20 cellular contexts compared by ENCODE assay signal in the genomic region with DNA sequence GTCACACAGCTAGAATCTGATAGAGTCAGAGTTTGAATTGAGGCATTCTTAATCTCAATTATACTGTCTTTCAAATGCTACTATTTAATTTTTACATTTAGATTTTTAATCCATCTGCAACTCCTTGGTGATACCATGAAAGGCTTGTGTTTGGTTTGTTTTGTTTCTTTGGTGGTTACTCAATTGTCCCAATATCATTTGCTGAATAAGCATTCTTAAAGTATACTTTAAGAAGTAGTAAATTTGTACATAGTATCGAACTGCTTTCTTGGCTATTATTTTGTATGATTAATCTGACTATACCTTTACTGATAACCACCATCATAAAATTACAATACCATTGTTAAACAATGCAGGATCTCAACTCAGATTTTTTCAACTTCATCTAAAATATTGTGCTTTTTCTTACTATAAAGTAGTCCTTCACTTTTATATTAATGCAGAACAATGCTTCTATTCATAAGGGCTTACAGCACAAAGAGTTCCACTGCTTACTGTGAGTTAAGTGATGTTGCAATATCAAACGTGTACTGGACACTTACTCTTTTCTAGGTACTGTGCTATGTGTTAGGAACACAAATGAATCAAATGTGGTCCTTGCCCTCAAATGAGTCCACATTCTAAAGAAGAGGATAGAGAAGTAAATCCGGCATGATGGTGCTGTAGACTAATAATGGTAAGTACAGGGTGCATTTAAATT.
DNase-seq lines count a peak whose midpoint lies in the region; ATAC-seq, FAIRE-seq and TF ChIP-seq lines count a peak whose summit lies in the region.
"Had no signal": no experiment of that assay in that cellular context is flagged by ENCODE, and none has a peak within 500 bp of the region (broad histone marks: within the 10 kb centered on the region; RNA-seq: fewer than 3 reads in every experiment).

No MANE protein-coding gene starts in this region.

- WGBS in HepG2 (ENCODE audit: low lambda C conversion rate), result 33% methylated on average over 3 of the region's 3 CpGs
- WGBS in right lobe of liver (ENCODE audit: insufficient coverage, low coverage, low lambda C conversion rate, missing lambda C conversion rate), result 43% methylated on average over 3 of the region's 3 CpGs
- 0% methylated on average over 3 of the region's 3 CpGs for WGBS in K562 (ENCODE audit: insufficient coverage, low coverage, missing lambda C conversion rate)
- WGBS in hepatocyte (ENCODE audit: low lambda C conversion rate, missing lambda C conversion rate), result 66% methylated on average over 3 of the region's 3 CpGs
- 57 to 81% (median 69%) methylated on average over 3 of the region's 3 CpGs for WGBS in spleen, 5 donors

- TF ChIP-seq CTCF in HepG2 (CRISPR knock-in tag; IDR thresholded peaks at IDR 0.05), result no peak
- TF ChIP-seq CTCF in right lobe of liver (IDR thresholded peaks at IDR 0.05), result no peak
- TF ChIP-seq CTCF in K562 (IDR thresholded peaks at IDR 0.05 in 2 of 3, conservative IDR thresholded peaks at IDR 0.05 in 1 of 3; ENCODE audit: insufficient read depth in 2 of 3, low read depth in 1 of 3, low read length in 3 of 3), result no peak
- no peak for TF ChIP-seq CTCF in hepatocyte (IDR thresholded peaks at IDR 0.05; ENCODE audit: poor library complexity)
- TF ChIP-seq CTCF in spleen (IDR thresholded peaks at IDR 0.05 in 8 of 11, conservative IDR thresholded peaks at IDR 0.05 in 3 of 11), result no peak

- H3K9me3 ChIP-seq in HepG2 (ENCODE audit: low read length) (no peaks in the 10 kb centered on the region), right lobe of liver (no peaks in the 10 kb centered on the region), K562 (replicated peaks; ENCODE audit: control insufficient read depth, insufficient read depth, low read depth, low read length) (no peaks in the 10 kb centered on the region), hepatocyte (ENCODE audit: low read depth) (no peaks in the 10 kb centered on the region), spleen (no peaks in the 10 kb centered on the region)
- H3K9me3 ChIP-seq: BLaER1 treated with 17β-estradiol and CSF1 and Interleukin-3, amounts not matched to agents 10 nM and 100 nM had no signal

- POLR2A ChIA-PET in HepG2 (lab: Yijun Ruan, JAX), result no interaction called here
- POLR2A ChIA-PET in K562 (lab: Yijun Ruan, JAX), result no interaction called here
- POLR2A ChIA-PET in activated CD4-positive, alpha-beta memory T cell treated with anti-CD3 and anti-CD28 coated beads for 36 hours (lab: Charles Lee), result no interaction called here

- no peak overlapping the region for H3K4me3 Mint-ChIP-seq in activated CD4-positive, alpha-beta memory T cell treated with anti-CD3 and anti-CD28 coated beads for 36 hours
- H3K4me3 Mint-ChIP-seq: B cell; CD8-positive, alpha-beta T cell; H9 had no signal

- ATAC-seq in HepG2 (peak; percentile 40; the same call in 1 of the 3 replicates), right lobe of liver (no peak), K562 (no peak)
- ATAC-seq: CD8-positive, alpha-beta T cell; GM12878 had no signal

- H3K9me2 ChIP-seq in hepatocyte (replicated peaks; ENCODE audit: insufficient read depth), result no peaks in the 10 kb centered on the region

- no peaks in the 10 kb centered on the region for H3K36me3 Mint-ChIP-seq in activated CD4-positive, alpha-beta memory T cell treated with anti-CD3 and anti-CD28 coated beads for 36 hours
- H3K36me3 Mint-ChIP-seq: CD8-positive, alpha-beta T cell had no signal

- intact Hi-C loops in HepG2 (cut with micrococcal nuclease; ENCODE audit: unreplicated experiment) (loop anchor here (1.0 kb wide), 1 partner anchor 14 kb away; no protein-coding TSS in a partner anchor), right lobe of liver (cut with DNase I) (no loop called here), K562 (cut with micrococcal nuclease) (no loop called here), spleen (cut with DNase I; ENCODE audit: low total_unique reads) (no loop called here)
- intact Hi-C loops in activated CD4-positive, alpha-beta memory T cell treated with anti-CD3 and anti-CD28 coated beads for 36 hours (cut with micrococcal nuclease), result no loop called here

- H3K4me1 ChIP-seq in HepG2 (ENCODE audit: insufficient read depth, low read length), result 0 out of 2 replicates have a peak, but pooled peaks cover 10% of the 10 kb centered on the region
- H3K4me1 ChIP-seq in right lobe of liver, result no peaks in the 10 kb centered on the region
- no peaks in the 10 kb centered on the region for H3K4me1 ChIP-seq in K562 (replicated peaks in 1 of 2; ENCODE audit: control insufficient read depth in 2 of 2, insufficient read depth in 2 of 2, low read length in 2 of 2)
- peaks cover 2% of the 10 kb centered on the region for H3K4me1 ChIP-seq in hepatocyte (ENCODE audit: insufficient read depth)
- no peaks in the 10 kb centered on the region for H3K4me1 ChIP-seq in spleen
- H3K4me1 ChIP-seq: BLaER1 treated with 17β-estradiol and CSF1 and Interleukin-3, amounts not matched to agents 10 nM and 100 nM had no signal

- H3K27ac ChIP-seq in HepG2 (ENCODE audit: extremely low read length, insufficient read depth, low read length), result no peak overlapping the region
- no peak overlapping the region for H3K27ac ChIP-seq in right lobe of liver
- no peak overlapping the region for H3K27ac ChIP-seq in K562 (ENCODE audit: extremely low read depth, low read depth, low read length)
- no peak overlapping the region for H3K27ac ChIP-seq in hepatocyte
- no peak overlapping the region for H3K27ac ChIP-seq in spleen
- H3K27ac ChIP-seq: BLaER1 treated with 17β-estradiol and CSF1 and Interleukin-3, amounts not matched to agents 10 nM and 100 nM had no signal

- H3K27me3 Mint-ChIP-seq in activated CD4-positive, alpha-beta memory T cell treated with anti-CD3 and anti-CD28 coated beads for 36 hours, result no peaks in the 10 kb centered on the region
- H3K27me3 Mint-ChIP-seq: B cell had no signal

- H3K27me3 ChIP-seq in HepG2 (ENCODE audit: control insufficient read depth in 1 of 2, insufficient read depth in 2 of 2, low read length in 2 of 2) (no peaks in the 10 kb centered on the region), right lobe of liver (no peaks in the 10 kb centered on the region), K562 (ENCODE audit: control insufficient read depth in 2 of 2, insufficient read depth in 2 of 2, low read length in 2 of 2) (no peaks in the 10 kb centered on the region), hepatocyte (no peaks in the 10 kb centered on the region), spleen (replicated peaks in 1 of 7) (no peaks in the 10 kb centered on the region)

- H3K9ac ChIP-seq in HepG2 (ENCODE audit: insufficient read depth, low read depth, low read length), result no peak overlapping the region
- H3K9ac ChIP-seq in K562 (ENCODE audit: insufficient read depth in 1 of 2, low read depth in 2 of 2, low read length in 2 of 2), result no peak overlapping the region
- H3K9ac ChIP-seq: BLaER1 treated with 17β-estradiol and CSF1 and Interleukin-3, amounts not matched to agents 10 nM and 100 nM had no signal

- H3K4me3 ChIP-seq in HepG2 (replicated peaks in 1 of 3; ENCODE audit: insufficient read depth in 1 of 3, low read depth in 2 of 3, low read length in 3 of 3) (no peak overlapping the region), right lobe of liver (no peak overlapping the region), K562 (no peak overlapping the region), hepatocyte (no peak overlapping the region), spleen (no peak overlapping the region)
- H3K4me3 ChIP-seq: BLaER1 treated with 17β-estradiol and CSF1 and Interleukin-3, amounts not matched to agents 10 nM and 100 nM; GM12878 had no signal

- no peak overlapping the region for H3K27ac Mint-ChIP-seq in activated CD4-positive, alpha-beta memory T cell treated with anti-CD3 and anti-CD28 coated beads for 36 hours
- H3K27ac Mint-ChIP-seq: B cell; CD8-positive, alpha-beta T cell; H9 had no signal

- no peak overlapping the region for H3K4me2 ChIP-seq in HepG2 (ENCODE audit: low read depth, low read length)
- no peak overlapping the region for H3K4me2 ChIP-seq in K562 (ENCODE audit: insufficient read depth, low read length)
- H3K4me2 ChIP-seq in hepatocyte, result no peak overlapping the region
- H3K4me2 ChIP-seq: BLaER1 treated with 17β-estradiol and CSF1 and Interleukin-3, amounts not matched to agents 10 nM and 100 nM had no signal

- CTCF ChIA-PET in HepG2 (lab: Yijun Ruan, JAX; ENCODE audit: low intra/inter-chr PET ratio, low total read pairs) (no interaction called here), K562 (lab: Yijun Ruan, JAX; ENCODE audit: low intra/inter-chr PET ratio) (no interaction called here)
- CTCF ChIA-PET in activated CD4-positive, alpha-beta memory T cell treated with anti-CD3 and anti-CD28 coated beads for 36 hours (lab: Charles Lee), result no interaction called here

- in situ Hi-C loops in HepG2 (cut with HindIII; ENCODE audit: extremely low pct_ligation_motif_present, low pct_unique_long_range_greater_than_20kb) (no loop called here), K562 (cut with MboI) (no loop called here)

- H4K20me1 ChIP-seq in HepG2 (ENCODE audit: insufficient read depth, low read length), result no peaks in the 10 kb centered on the region
- H4K20me1 ChIP-seq in K562 (replicated peaks; ENCODE audit: control insufficient read depth, insufficient read depth, low read length), result no peaks in the 10 kb centered on the region
- no peaks in the 10 kb centered on the region for H4K20me1 ChIP-seq in hepatocyte (ENCODE audit: insufficient read depth, poor library complexity, severe bottlenecking)
- H4K20me1 ChIP-seq: BLaER1 treated with 17β-estradiol and CSF1 and Interleukin-3, amounts not matched to agents 10 nM and 100 nM had no signal

- H3K79me2 ChIP-seq in HepG2 (ENCODE audit: insufficient read depth, low read length) (no peaks in the 10 kb centered on the region), K562 (ENCODE audit: control insufficient read depth, insufficient read depth, low read length) (no peaks in the 10 kb centered on the region), hepatocyte (no peaks in the 10 kb centered on the region)

- H3K9me3 Mint-ChIP-seq in activated CD4-positive, alpha-beta memory T cell treated with anti-CD3 and anti-CD28 coated beads for 36 hours, result no peaks in the 10 kb centered on the region
- H3K9me3 Mint-ChIP-seq: CD8-positive, alpha-beta T cell had no signal

- H3K9me1 ChIP-seq in K562 (ENCODE audit: control insufficient read depth, insufficient read depth, low read length), result no peaks in the 10 kb centered on the region

- no peaks in the 10 kb centered on the region for H3K36me3 ChIP-seq in HepG2 (replicated peaks in 1 of 2; ENCODE audit: control insufficient read depth in 1 of 2, insufficient read depth in 2 of 2, low read length in 2 of 2)
- no peaks in the 10 kb centered on the region for H3K36me3 ChIP-seq in right lobe of liver
- no peaks in the 10 kb centered on the region for H3K36me3 ChIP-seq in K562 (ENCODE audit: control insufficient read depth, insufficient read depth, low read length)
- no peaks in the 10 kb centered on the region for H3K36me3 ChIP-seq in hepatocyte (replicated peaks; ENCODE audit: insufficient read depth, low read depth)
- H3K36me3 ChIP-seq in spleen, result no peaks in the 10 kb centered on the region
- H3K36me3 ChIP-seq: BLaER1 treated with 17β-estradiol and CSF1 and Interleukin-3, amounts not matched to agents 10 nM and 100 nM had no signal

- TF ChIP-seq POLR2A in HepG2 (IDR thresholded peaks at IDR 0.05; ENCODE audit: insufficient read depth in 1 of 2, low read depth in 2 of 2, low read length in 2 of 2) (no peak), right lobe of liver (IDR thresholded peaks at IDR 0.05) (no peak), K562 (conservative IDR thresholded peaks at IDR 0.05) (no peak), spleen (IDR thresholded peaks at IDR 0.05) (no peak)

- no peak for FAIRE-seq in HepG2 (lab: Jason Lieb, UNC)
- no peak for FAIRE-seq in K562 (lab: Jason Lieb, UNC)
- FAIRE-seq: GM12878, GM19239, H1 had no signal

- TF ChIP-seq RAD21 in HepG2 (CRISPR knock-in tag; IDR thresholded peaks at IDR 0.05) (no peak), K562 (CRISPR knock-in tag; conservative IDR thresholded peaks at IDR 0.05 in 1 of 2, IDR thresholded peaks at IDR 0.05 in 1 of 2) (no peak)

- H3K4me1 Mint-ChIP-seq in activated CD4-positive, alpha-beta memory T cell treated with anti-CD3 and anti-CD28 coated beads for 36 hours (ENCODE audit: low read depth), result no peaks in the 10 kb centered on the region
- H3K4me1 Mint-ChIP-seq: B cell had no signal

- DNase-seq in HepG2 (ENCODE audit: low spot score) (peak; percentile 44), right lobe of liver (no peak), K562 (ENCODE audit: extremely low read depth in 1 of 4, low spot score in 3 of 4) (no peak), renal cortical epithelial cell (ENCODE audit: low read depth) (peak; percentile 23), hepatocyte (ENCODE audit: low spot score) (no peak), spleen (no peak)
- DNase-seq in activated CD4-positive, alpha-beta memory T cell treated with anti-CD3 and anti-CD28 coated beads for 36 hours, result no peak
- DNase-seq: 8988T; CD8-positive, alpha-beta T cell; COR-L47; DMS 273 treated with DMSO at 0.1 percent for 48 hours; DMS53; DND-41; EL; H9 had no signal

- no TSS peak for BruUV-seq in HepG2 (replicated peaks; lab: Mats Ljungman, UMichigan)
- BruUV-seq in K562 (replicated peaks; lab: Mats Ljungman, UMichigan), result no TSS peak

- TF ChIP-seq EP300 in HepG2 (IDR thresholded peaks at IDR 0.05; ENCODE audit: low read depth in 2 of 2, low read length in 2 of 2) (no peak), HepG2 (CRISPR knock-in tag; IDR thresholded peaks at IDR 0.05; ENCODE audit: borderline replicate concordance) (no peak), K562 (IDR thresholded peaks at IDR 0.05; ENCODE audit: low read length) (no peak)

- H2AFZ ChIP-seq in HepG2 (ENCODE audit: low read length) (no peak overlapping the region), K562 (ENCODE audit: low read depth, low read length) (no peak overlapping the region), hepatocyte (no peak overlapping the region)

Comparison
In these comparisons a context has a peak if more than half of its experiments do, and no peak if none do; other contexts are left out.
1. DNase-seq: peak in HepG2 (single experiment) and renal cortical epithelial cell (single experiment); none in right lobe of liver (0 of 3), K562 (0 of 4), hepatocyte (single experiment), spleen (single experiment) and activated CD4-positive, alpha-beta memory T cell treated with anti-CD3 and anti-CD28 coated beads for 36 hours (single experiment).
2. Of the 241 proteins assayed by ChIP-seq in both HepG2 and K562: peak only in HepG2: CEBPB, CEBPG and HMG20A; only in K562: none; in both: MAFF; in neither: 236; mixed calls (peak in some experiments, not most) for 1.